In genomic region chr17:75589919-75590303, GRCh38 we compare ENCODE assay signal across 8 cellular contexts. TPM values are rescaled to one million over a fixed set of nuclear protein-coding genes. Genes with fewer than 3 reads are reported as not detected.
DNase-seq lines count a peak whose midpoint lies in the region; ATAC-seq and TF ChIP-seq lines count a peak whose summit lies in the region.

No MANE protein-coding gene starts in this region.

- H3K36me3 Mint-ChIP-seq in activated B cell treated with CpG ODN at 0.5 μM for 24 hours (ENCODE audit: low read depth) (peaks cover 2% of the 10 kb centered on the region), immature natural killer cell (no peaks in the 10 kb centered on the region)

- no peak for TF ChIP-seq CTCF in activated B cell treated with CpG ODN at 0.5 μM for 24 hours (IDR thresholded peaks at IDR 0.05)

- CTCF ChIA-PET in activated B cell treated with CpG ODN at 0.5 μM for 24 hours (lab: Charles Lee) = interaction anchor here (1.2 to 2.2 kb wide), 3 partner anchors 43 to 160 kb away, joined by 3 to 14 read pairs (median 10); partner anchors contain the start of genes SMIM5 and TSEN54

- POLR2A ChIA-PET in activated B cell treated with CpG ODN at 0.5 μM for 24 hours (lab: Charles Lee) = interaction anchor here (0.6 to 1.0 kb wide), 3 partner anchors 8 to 73 kb away, joined by 4 to 5 read pairs (median 5); partner anchors contain the start of gene TSEN54

- peak overlapping the region; percentile 77 for H3K27ac ChIP-seq in substantia nigra (ENCODE audit: low read depth, low read length, poor library complexity, severe bottlenecking)

- ATAC-seq in activated B cell treated with CpG ODN at 0.5 μM for 24 hours (ENCODE audit: low read depth) (no peak), HG03439 (IDR thresholded peaks at IDR 0.05; ENCODE audit: unreplicated experiment) (no peak)
- no peak for ATAC-seq in activated CD4-positive, CD25-positive, alpha-beta regulatory T cell treated with anti-CD3 and anti-CD28 coated beads, Interleukin-2, amount 50 U/mL, for 24 hours

- H3K27me3 Mint-ChIP-seq in activated B cell treated with CpG ODN at 0.5 μM for 24 hours = no peaks in the 10 kb centered on the region
- peaks cover 2 to 10% (median 4%) of the 10 kb centered on the region in 3 donors for H3K27me3 Mint-ChIP-seq in immature natural killer cell (ENCODE audit: low read depth in 3 of 3)

- peak; percentile 26 for DNase-seq in NCI-H2196 (lab: John Stamatoyannopoulos, UW; ENCODE audit: unreplicated experiment)
- no peak for DNase-seq in NCI-H2196 treated with DMSO at 0.1 percent for 48 hours (lab: John Stamatoyannopoulos, UW; ENCODE audit: unreplicated experiment)
- no peak for DNase-seq in activated B cell treated with CpG ODN at 0.5 μM for 24 hours
- no peak for DNase-seq in immature natural killer cell
- peak in 6 of 49 donors; percentile 15 to 63 (median 24) for DNase-seq in substantia nigra (lab: John Stamatoyannopoulos, UW)
- DNase-seq in central memory CD4-positive, alpha-beta T cell = no peak

- H3K4me3 Mint-ChIP-seq in activated B cell treated with CpG ODN at 0.5 μM for 24 hours (peak overlapping the region; percentile 35), immature natural killer cell (peak overlapping the region in 4 of 5 donors; percentile 21 to 72 (median 44))

- H3K27ac Mint-ChIP-seq in activated B cell treated with CpG ODN at 0.5 μM for 24 hours = no peak overlapping the region
- H3K27ac Mint-ChIP-seq in immature natural killer cell = peak overlapping the region in 4 of 6 donors; percentile 22 to 77 (median 63)

- H3K4me1 Mint-ChIP-seq in activated B cell treated with CpG ODN at 0.5 μM for 24 hours (peaks cover 16% of the 10 kb centered on the region), immature natural killer cell (peaks cover 31% of the 10 kb centered on the region in 2 donors)

- H3K9me3 Mint-ChIP-seq in activated B cell treated with CpG ODN at 0.5 μM for 24 hours (no peaks in the 10 kb centered on the region), immature natural killer cell (no peaks in the 10 kb centered on the region)

- intact Hi-C loops in activated B cell treated with CpG ODN at 0.5 μM for 24 hours (cut with micrococcal nuclease) = loop anchor here (1.0 to 5.0 kb wide), 6 partner anchors 19 to 319 kb away; partner anchors contain the start of genes MIF4GD and TSEN54

RNA-seq across cellular contexts. Expression of gene MYO15B, which starts 2.3 kb away (rescaled TPM):
- total RNA-seq in activated B cell treated with CpG ODN at 0.5 μM for 24 hours = 207 and 264 TPM in 2 replicates
- polyA plus RNA-seq in immature natural killer cell = 1 to 10 TPM in 2 of 3 donors, under 1 TPM in 1; 0.76 to 3.0 (median 2.6) TPM

RNA-seq across cellular contexts. Expression of gene SMIM5, which starts 43.3 kb away (rescaled TPM):
- total RNA-seq in activated B cell treated with CpG ODN at 0.5 μM for 24 hours = 1.1 and 1.7 TPM in 2 replicates
- 1 to 10 TPM in 1 of 3 donors, not detected in 2; 1.1 TPM for polyA plus RNA-seq in immature natural killer cell
